Comparison of ENCODE assay signal across 8 cellular contexts in genomic region chr19:56253737-56254136, GRCh38. TPM values are rescaled to one million over a fixed set of nuclear protein-coding genes. Genes with fewer than 3 reads are reported as not detected.
DNase-seq lines count a peak whose midpoint lies in the region; ATAC-seq and FAIRE-seq lines count a peak whose summit lies in the region.

No MANE protein-coding gene starts in this region.

- H3K27ac Mint-ChIP-seq in stimulated activated naive B cell treated with anti-CD40 and anti-IgM and Interleukin-4, amounts not matched to agents 10 μg/mL and 1 μg/mL and 100 μg/mL, for 72 hours: no peak overlapping the region
- no peak overlapping the region for H3K27ac Mint-ChIP-seq in activated naive CD4-positive, alpha-beta T cell treated with anti-CD3 and anti-CD28 coated beads for 36 hours

- CTCF ChIA-PET in activated naive CD4-positive, alpha-beta T cell treated with anti-CD3 and anti-CD28 coated beads for 36 hours (lab: Charles Lee): interaction anchor here (0.6 to 4.2 kb wide), 21 partner anchors 11 to 1666 kb away, joined by 3 to 40 read pairs (median 5); partner anchors contain the start of gene ZSCAN5A

- ATAC-seq in stimulated activated naive B cell treated with anti-CD40 and anti-IgM and Interleukin-4, amounts not matched to agents 10 μg/mL and 1 μg/mL and 100 μg/mL, for 72 hours (replicated peaks): peak; percentile 42 to 49

- peak; percentile 74 for FAIRE-seq in TTC549 (lab: Jason Lieb, UNC)

- DNase-seq in SIG-M5 treated with dmso at 0.1 percent for 504 hours (lab: John Stamatoyannopoulos, UW; ENCODE audit: unreplicated experiment): peak; percentile 57
- DNase-seq in SIG-M5 (lab: John Stamatoyannopoulos, UW): no peak
- peak; percentile 79 for DNase-seq in NCI-H146 (lab: John Stamatoyannopoulos, UW)
- DNase-seq in glomerular visceral epithelial cell (ENCODE audit: extremely low spot score): peak; percentile 28
- no peak for DNase-seq in stimulated activated naive B cell treated with anti-CD40 and anti-IgM and Interleukin-4, amounts not matched to agents 10 μg/mL and 1 μg/mL and 100 μg/mL, for 72 hours
- no peak for DNase-seq in activated naive CD4-positive, alpha-beta T cell treated with anti-CD3 and anti-CD28 coated beads for 36 hours
- no peak for DNase-seq in activated CD4-positive, alpha-beta T cell treated with anti-CD3 and anti-CD28 coated beads, Interleukin-2, amount 50 U/mL, for 48 hours

- H3K4me3 Mint-ChIP-seq in stimulated activated naive B cell treated with anti-CD40 and anti-IgM and Interleukin-4, amounts not matched to agents 10 μg/mL and 1 μg/mL and 100 μg/mL, for 72 hours: no peak overlapping the region
- H3K4me3 Mint-ChIP-seq in activated naive CD4-positive, alpha-beta T cell treated with anti-CD3 and anti-CD28 coated beads for 36 hours: no peak overlapping the region

- H3K4me1 Mint-ChIP-seq in stimulated activated naive B cell treated with anti-CD40 and anti-IgM and Interleukin-4, amounts not matched to agents 10 μg/mL and 1 μg/mL and 100 μg/mL, for 72 hours: peaks cover 4 to 9% of the 10 kb centered on the region in 2 donors
- peaks cover 3% of the 10 kb centered on the region for H3K4me1 Mint-ChIP-seq in activated naive CD4-positive, alpha-beta T cell treated with anti-CD3 and anti-CD28 coated beads for 36 hours (ENCODE audit: low read depth)

- H3K27me3 Mint-ChIP-seq in stimulated activated naive B cell treated with anti-CD40 and anti-IgM and Interleukin-4, amounts not matched to agents 10 μg/mL and 1 μg/mL and 100 μg/mL, for 72 hours: no peaks in the 10 kb centered on the region
- H3K27me3 Mint-ChIP-seq in activated naive CD4-positive, alpha-beta T cell treated with anti-CD3 and anti-CD28 coated beads for 36 hours (ENCODE audit: low read depth): no peaks in the 10 kb centered on the region

- intact Hi-C loops in activated naive CD4-positive, alpha-beta T cell treated with anti-CD3 and anti-CD28 coated beads for 36 hours (cut with micrococcal nuclease): loop anchor here (1.0 to 5.0 kb wide), 5 partner anchors 59 to 186 kb away; partner anchors contain the start of gene ZSCAN5A

- H3K36me3 Mint-ChIP-seq in stimulated activated naive B cell treated with anti-CD40 and anti-IgM and Interleukin-4, amounts not matched to agents 10 μg/mL and 1 μg/mL and 100 μg/mL, for 72 hours: peaks cover 7 to 11% of the 10 kb centered on the region in 2 donors
- H3K36me3 Mint-ChIP-seq in activated naive CD4-positive, alpha-beta T cell treated with anti-CD3 and anti-CD28 coated beads for 36 hours (ENCODE audit: low read depth): no peaks in the 10 kb centered on the region

- peaks cover 6 to 8% of the 10 kb centered on the region in 2 donors for H3K9me3 Mint-ChIP-seq in stimulated activated naive B cell treated with anti-CD40 and anti-IgM and Interleukin-4, amounts not matched to agents 10 μg/mL and 1 μg/mL and 100 μg/mL, for 72 hours
- H3K9me3 Mint-ChIP-seq in activated naive CD4-positive, alpha-beta T cell treated with anti-CD3 and anti-CD28 coated beads for 36 hours: no peaks in the 10 kb centered on the region

RNA-seq across cellular contexts. Expression of gene EDDM13, which starts 18.8 kb away (rescaled TPM):
- 1 to 10 TPM; 1.1 to 1.8 TPM for total RNA-seq in activated naive CD4-positive, alpha-beta T cell treated with anti-CD3 and anti-CD28 coated beads for 36 hours

RNA-seq across cellular contexts. Expression of gene ZSCAN5C, which starts 51.7 kb away (rescaled TPM):
- total RNA-seq in activated naive CD4-positive, alpha-beta T cell treated with anti-CD3 and anti-CD28 coated beads for 36 hours: not detected

RNA-seq across cellular contexts. Expression of gene ZSCAN5B, which starts 56.2 kb away (rescaled TPM):
- total RNA-seq in activated naive CD4-positive, alpha-beta T cell treated with anti-CD3 and anti-CD28 coated beads for 36 hours: not detected

Comparison
In these comparisons a context has a peak if more than half of its experiments do, and no peak if none do; other contexts are left out.
1. DNase-seq: peak in SIG-M5 treated with dmso at 0.1 percent for 504 hours (single experiment), NCI-H146 (single experiment) and glomerular visceral epithelial cell (single experiment); none in SIG-M5 (single experiment), stimulated activated naive B cell treated with anti-CD40 and anti-IgM and Interleukin-4, amounts not matched to agents 10 μg/mL and 1 μg/mL and 100 μg/mL, for 72 hours (single experiment), activated naive CD4-positive, alpha-beta T cell treated with anti-CD3 and anti-CD28 coated beads for 36 hours (single experiment) and activated CD4-positive, alpha-beta T cell treated with anti-CD3 and anti-CD28 coated beads, Interleukin-2, amount 50 U/mL, for 48 hours (0 of 2).